Comparison of ENCODE assay signal across 2 cellular contexts in the genomic region with DNA sequence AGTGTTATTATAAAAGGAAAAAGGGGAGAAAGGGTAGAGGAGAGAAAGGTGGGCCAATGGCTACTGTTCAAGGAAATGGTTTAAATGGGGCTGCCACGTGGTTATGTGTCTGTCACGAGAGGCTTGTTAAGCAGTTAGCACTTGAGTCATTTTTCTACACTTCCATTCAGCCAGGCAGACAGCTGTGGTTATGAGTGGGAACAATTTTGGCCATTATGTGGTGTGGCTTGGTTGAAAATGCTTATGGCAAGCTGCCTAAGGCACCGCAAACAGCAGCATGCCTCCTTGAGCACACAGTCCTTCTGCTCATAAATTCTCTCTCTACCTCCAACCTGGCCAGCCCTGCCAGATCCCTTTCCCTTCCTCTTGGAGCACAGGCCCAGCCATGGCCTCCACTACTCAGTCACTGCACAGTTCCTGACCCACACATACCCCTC.
TF ChIP-seq lines count a peak whose summit lies in the region.

No MANE protein-coding gene starts in this region.

TF ChIP-seq in H1, 55 proteins besides CTCF, POLR2A, EP300 and RAD21 (continues in another document):
- TF ChIP-seq, protein P1, sequence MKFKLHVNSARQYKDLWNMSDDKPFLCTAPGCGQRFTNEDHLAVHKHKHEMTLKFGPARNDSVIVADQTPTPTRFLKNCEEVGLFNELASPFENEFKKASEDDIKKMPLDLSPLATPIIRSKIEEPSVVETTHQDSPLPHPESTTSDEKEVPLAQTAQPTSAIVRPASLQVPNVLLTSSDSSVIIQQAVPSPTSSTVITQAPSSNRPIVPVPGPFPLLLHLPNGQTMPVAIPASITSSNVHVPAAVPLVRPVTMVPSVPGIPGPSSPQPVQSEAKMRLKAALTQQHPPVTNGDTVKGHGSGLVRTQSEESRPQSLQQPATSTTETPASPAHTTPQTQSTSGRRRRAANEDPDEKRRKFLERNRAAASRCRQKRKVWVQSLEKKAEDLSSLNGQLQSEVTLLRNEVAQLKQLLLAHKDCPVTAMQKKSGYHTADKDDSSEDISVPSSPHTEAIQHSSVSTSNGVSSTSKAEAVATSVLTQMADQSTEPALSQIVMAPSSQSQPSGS (IDR thresholded peaks at IDR 0.05; ENCODE audit: low read length) = no peak
- TF ChIP-seq GTF2F1 (IDR thresholded peaks at IDR 0.05; ENCODE audit: borderline replicate concordance, low read depth, low read length) = no peak
- TF ChIP-seq EGR1 (IDR thresholded peaks at IDR 0.05; ENCODE audit: borderline replicate concordance, low read depth, low read length) = no peak
- TF ChIP-seq CHD1 (IDR thresholded peaks at IDR 0.05; ENCODE audit: low read depth, low read length) = no peak
- no peak for TF ChIP-seq BCL11A (IDR thresholded peaks at IDR 0.05; ENCODE audit: low read depth in 2 of 2, low read length in 2 of 2)
- TF ChIP-seq RBBP5 (IDR thresholded peaks at IDR 0.05; ENCODE audit: borderline replicate concordance, low read depth, low read length) = no peak
- TF ChIP-seq SP4 (IDR thresholded peaks at IDR 0.05; ENCODE audit: low read length) = no peak
- TF ChIP-seq TEAD4 (IDR thresholded peaks at IDR 0.05; ENCODE audit: low read depth, low read length) = no peak
- no peak for TF ChIP-seq SP1 (IDR thresholded peaks at IDR 0.05; ENCODE audit: low read depth, low read length)
- no peak for TF ChIP-seq JUND (IDR thresholded peaks at IDR 0.05; ENCODE audit: low read length)
- TF ChIP-seq CHD2 (IDR thresholded peaks at IDR 0.05; ENCODE audit: low read length) = no peak
- TF ChIP-seq, protein P2, sequence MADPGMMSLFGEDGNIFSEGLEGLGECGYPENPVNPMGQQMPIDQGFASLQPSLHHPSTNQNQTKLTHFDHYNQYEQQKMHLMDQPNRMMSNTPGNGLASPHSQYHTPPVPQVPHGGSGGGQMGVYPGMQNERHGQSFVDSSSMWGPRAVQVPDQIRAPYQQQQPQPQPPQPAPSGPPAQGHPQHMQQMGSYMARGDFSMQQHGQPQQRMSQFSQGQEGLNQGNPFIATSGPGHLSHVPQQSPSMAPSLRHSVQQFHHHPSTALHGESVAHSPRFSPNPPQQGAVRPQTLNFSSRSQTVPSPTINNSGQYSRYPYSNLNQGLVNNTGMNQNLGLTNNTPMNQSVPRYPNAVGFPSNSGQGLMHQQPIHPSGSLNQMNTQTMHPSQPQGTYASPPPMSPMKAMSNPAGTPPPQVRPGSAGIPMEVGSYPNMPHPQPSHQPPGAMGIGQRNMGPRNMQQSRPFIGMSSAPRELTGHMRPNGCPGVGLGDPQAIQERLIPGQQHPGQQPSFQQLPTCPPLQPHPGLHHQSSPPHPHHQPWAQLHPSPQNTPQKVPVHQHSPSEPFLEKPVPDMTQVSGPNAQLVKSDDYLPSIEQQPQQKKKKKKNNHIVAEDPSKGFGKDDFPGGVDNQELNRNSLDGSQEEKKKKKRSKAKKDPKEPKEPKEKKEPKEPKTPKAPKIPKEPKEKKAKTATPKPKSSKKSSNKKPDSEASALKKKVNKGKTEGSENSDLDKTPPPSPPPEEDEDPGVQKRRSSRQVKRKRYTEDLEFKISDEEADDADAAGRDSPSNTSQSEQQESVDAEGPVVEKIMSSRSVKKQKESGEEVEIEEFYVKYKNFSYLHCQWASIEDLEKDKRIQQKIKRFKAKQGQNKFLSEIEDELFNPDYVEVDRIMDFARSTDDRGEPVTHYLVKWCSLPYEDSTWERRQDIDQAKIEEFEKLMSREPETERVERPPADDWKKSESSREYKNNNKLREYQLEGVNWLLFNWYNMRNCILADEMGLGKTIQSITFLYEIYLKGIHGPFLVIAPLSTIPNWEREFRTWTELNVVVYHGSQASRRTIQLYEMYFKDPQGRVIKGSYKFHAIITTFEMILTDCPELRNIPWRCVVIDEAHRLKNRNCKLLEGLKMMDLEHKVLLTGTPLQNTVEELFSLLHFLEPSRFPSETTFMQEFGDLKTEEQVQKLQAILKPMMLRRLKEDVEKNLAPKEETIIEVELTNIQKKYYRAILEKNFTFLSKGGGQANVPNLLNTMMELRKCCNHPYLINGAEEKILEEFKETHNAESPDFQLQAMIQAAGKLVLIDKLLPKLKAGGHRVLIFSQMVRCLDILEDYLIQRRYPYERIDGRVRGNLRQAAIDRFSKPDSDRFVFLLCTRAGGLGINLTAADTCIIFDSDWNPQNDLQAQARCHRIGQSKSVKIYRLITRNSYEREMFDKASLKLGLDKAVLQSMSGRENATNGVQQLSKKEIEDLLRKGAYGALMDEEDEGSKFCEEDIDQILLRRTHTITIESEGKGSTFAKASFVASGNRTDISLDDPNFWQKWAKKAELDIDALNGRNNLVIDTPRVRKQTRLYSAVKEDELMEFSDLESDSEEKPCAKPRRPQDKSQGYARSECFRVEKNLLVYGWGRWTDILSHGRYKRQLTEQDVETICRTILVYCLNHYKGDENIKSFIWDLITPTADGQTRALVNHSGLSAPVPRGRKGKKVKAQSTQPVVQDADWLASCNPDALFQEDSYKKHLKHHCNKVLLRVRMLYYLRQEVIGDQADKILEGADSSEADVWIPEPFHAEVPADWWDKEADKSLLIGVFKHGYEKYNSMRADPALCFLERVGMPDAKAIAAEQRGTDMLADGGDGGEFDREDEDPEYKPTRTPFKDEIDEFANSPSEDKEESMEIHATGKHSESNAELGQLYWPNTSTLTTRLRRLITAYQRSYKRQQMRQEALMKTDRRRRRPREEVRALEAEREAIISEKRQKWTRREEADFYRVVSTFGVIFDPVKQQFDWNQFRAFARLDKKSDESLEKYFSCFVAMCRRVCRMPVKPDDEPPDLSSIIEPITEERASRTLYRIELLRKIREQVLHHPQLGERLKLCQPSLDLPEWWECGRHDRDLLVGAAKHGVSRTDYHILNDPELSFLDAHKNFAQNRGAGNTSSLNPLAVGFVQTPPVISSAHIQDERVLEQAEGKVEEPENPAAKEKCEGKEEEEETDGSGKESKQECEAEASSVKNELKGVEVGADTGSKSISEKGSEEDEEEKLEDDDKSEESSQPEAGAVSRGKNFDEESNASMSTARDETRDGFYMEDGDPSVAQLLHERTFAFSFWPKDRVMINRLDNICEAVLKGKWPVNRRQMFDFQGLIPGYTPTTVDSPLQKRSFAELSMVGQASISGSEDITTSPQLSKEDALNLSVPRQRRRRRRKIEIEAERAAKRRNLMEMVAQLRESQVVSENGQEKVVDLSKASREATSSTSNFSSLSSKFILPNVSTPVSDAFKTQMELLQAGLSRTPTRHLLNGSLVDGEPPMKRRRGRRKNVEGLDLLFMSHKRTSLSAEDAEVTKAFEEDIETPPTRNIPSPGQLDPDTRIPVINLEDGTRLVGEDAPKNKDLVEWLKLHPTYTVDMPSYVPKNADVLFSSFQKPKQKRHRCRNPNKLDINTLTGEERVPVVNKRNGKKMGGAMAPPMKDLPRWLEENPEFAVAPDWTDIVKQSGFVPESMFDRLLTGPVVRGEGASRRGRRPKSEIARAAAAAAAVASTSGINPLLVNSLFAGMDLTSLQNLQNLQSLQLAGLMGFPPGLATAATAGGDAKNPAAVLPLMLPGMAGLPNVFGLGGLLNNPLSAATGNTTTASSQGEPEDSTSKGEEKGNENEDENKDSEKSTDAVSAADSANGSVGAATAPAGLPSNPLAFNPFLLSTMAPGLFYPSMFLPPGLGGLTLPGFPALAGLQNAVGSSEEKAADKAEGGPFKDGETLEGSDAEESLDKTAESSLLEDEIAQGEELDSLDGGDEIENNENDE (IDR thresholded peaks at IDR 0.05; ENCODE audit: insufficient replicate concordance, low read length) = no peak
- TF ChIP-seq SIX5 (IDR thresholded peaks at IDR 0.05; ENCODE audit: low read depth, low read length) = no peak
- TF ChIP-seq CREB1 (IDR thresholded peaks at IDR 0.05) = no peak
- no peak for TF ChIP-seq TBP (IDR thresholded peaks at IDR 0.05; ENCODE audit: low read depth, low read length)
- TF ChIP-seq HDAC2 (IDR thresholded peaks at IDR 0.05; ENCODE audit: borderline replicate concordance in 1 of 2, low read depth in 2 of 2, low read length in 2 of 2) = no peak

TF ChIP-seq in WTC11, 78 proteins besides CTCF, POLR2A, EP300 and RAD21:
- TF ChIP-seq ZNF423 (CRISPR knock-in tag; IDR thresholded peaks at IDR 0.05) (no peak), ELF4 (CRISPR knock-in tag; IDR thresholded peaks at IDR 0.05; ENCODE audit: low read depth) (no peak), ZNF263 (CRISPR knock-in tag; IDR thresholded peaks at IDR 0.05; ENCODE audit: low read depth) (no peak), CREM (CRISPR knock-in tag; IDR thresholded peaks at IDR 0.05) (no peak), RELA (CRISPR knock-in tag; IDR thresholded peaks at IDR 0.05; ENCODE audit: borderline replicate concordance) (no peak), ESRRA (CRISPR knock-in tag; IDR thresholded peaks at IDR 0.05; ENCODE audit: borderline replicate concordance) (no peak), JUN (CRISPR knock-in tag; IDR thresholded peaks at IDR 0.05) (no peak), NFE2L1 (CRISPR knock-in tag; IDR thresholded peaks at IDR 0.05) (no peak), CBFB (CRISPR knock-in tag; IDR thresholded peaks at IDR 0.05; ENCODE audit: low read depth) (no peak), GTF2I (CRISPR knock-in tag; conservative IDR thresholded peaks at IDR 0.05) (no peak), ZNF396 (CRISPR knock-in tag; IDR thresholded peaks at IDR 0.05; ENCODE audit: borderline replicate concordance) (no peak)
- TF ChIP-seq, protein P3, sequence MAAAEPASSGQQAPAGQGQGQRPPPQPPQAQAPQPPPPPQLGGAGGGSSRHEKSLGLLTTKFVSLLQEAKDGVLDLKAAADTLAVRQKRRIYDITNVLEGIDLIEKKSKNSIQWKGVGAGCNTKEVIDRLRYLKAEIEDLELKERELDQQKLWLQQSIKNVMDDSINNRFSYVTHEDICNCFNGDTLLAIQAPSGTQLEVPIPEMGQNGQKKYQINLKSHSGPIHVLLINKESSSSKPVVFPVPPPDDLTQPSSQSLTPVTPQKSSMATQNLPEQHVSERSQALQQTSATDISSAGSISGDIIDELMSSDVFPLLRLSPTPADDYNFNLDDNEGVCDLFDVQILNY (CRISPR knock-in tag; IDR thresholded peaks at IDR 0.05) = no peak
- TF ChIP-seq, protein P4, sequence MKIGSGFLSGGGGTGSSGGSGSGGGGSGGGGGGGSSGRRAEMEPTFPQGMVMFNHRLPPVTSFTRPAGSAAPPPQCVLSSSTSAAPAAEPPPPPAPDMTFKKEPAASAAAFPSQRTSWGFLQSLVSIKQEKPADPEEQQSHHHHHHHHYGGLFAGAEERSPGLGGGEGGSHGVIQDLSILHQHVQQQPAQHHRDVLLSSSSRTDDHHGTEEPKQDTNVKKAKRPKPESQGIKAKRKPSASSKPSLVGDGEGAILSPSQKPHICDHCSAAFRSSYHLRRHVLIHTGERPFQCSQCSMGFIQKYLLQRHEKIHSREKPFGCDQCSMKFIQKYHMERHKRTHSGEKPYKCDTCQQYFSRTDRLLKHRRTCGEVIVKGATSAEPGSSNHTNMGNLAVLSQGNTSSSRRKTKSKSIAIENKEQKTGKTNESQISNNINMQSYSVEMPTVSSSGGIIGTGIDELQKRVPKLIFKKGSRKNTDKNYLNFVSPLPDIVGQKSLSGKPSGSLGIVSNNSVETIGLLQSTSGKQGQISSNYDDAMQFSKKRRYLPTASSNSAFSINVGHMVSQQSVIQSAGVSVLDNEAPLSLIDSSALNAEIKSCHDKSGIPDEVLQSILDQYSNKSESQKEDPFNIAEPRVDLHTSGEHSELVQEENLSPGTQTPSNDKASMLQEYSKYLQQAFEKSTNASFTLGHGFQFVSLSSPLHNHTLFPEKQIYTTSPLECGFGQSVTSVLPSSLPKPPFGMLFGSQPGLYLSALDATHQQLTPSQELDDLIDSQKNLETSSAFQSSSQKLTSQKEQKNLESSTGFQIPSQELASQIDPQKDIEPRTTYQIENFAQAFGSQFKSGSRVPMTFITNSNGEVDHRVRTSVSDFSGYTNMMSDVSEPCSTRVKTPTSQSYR (CRISPR knock-in tag; IDR thresholded peaks at IDR 0.05) = no peak
- TF ChIP-seq, protein P5, sequence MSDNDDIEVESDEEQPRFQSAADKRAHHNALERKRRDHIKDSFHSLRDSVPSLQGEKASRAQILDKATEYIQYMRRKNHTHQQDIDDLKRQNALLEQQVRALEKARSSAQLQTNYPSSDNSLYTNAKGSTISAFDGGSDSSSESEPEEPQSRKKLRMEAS (CRISPR knock-in tag; IDR thresholded peaks at IDR 0.05) = no peak
- TF ChIP-seq, protein P6, sequence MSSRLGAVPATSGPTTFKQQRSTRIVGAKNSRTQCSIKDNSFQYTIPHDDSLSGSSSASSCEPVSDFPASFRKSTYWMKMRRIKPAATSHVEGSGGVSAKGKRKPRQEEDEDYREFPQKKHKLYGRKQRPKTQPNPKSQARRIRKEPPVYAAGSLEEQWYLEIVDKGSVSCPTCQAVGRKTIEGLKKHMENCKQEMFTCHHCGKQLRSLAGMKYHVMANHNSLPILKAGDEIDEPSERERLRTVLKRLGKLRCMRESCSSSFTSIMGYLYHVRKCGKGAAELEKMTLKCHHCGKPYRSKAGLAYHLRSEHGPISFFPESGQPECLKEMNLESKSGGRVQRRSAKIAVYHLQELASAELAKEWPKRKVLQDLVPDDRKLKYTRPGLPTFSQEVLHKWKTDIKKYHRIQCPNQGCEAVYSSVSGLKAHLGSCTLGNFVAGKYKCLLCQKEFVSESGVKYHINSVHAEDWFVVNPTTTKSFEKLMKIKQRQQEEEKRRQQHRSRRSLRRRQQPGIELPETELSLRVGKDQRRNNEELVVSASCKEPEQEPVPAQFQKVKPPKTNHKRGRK (CRISPR knock-in tag; IDR thresholded peaks at IDR 0.05; ENCODE audit: borderline replicate concordance) = no peak
- TF ChIP-seq, protein P7, sequence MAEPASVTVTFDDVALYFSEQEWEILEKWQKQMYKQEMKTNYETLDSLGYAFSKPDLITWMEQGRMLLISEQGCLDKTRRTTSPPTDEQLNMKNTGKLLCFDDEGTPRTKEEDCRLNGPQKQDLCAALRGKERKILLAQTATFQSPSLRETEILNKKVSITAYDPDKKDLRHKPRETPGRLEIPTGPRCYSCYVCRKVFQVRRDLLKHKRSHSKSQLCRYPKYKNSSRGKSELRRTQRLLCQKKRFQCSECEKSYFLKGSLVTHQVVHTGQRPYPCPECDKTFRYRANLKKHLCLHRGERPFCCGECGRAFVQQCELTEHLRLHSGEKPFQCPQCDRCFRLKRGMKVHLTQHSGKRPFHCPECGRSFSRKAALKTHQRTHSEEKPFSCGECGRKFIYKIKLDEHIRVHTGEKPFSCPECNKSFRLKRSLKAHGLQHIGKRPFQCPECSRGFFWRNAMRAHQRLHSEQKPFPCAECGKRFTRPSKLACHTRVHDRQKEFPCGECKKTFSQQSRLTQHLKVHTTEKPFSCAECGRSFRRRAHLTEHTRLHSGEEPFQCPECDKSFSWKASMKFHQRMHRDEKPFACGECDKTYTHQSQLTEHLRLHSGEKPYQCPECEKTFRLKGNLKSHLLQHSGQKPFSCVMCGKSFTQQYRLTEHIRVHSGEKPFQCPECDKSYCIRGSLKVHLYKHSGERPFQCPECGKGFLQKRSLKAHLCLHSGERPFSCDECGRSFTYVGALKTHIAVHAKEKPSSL (CRISPR knock-in tag; conservative IDR thresholded peaks at IDR 0.05) = no peak
- TF ChIP-seq, protein P8, sequence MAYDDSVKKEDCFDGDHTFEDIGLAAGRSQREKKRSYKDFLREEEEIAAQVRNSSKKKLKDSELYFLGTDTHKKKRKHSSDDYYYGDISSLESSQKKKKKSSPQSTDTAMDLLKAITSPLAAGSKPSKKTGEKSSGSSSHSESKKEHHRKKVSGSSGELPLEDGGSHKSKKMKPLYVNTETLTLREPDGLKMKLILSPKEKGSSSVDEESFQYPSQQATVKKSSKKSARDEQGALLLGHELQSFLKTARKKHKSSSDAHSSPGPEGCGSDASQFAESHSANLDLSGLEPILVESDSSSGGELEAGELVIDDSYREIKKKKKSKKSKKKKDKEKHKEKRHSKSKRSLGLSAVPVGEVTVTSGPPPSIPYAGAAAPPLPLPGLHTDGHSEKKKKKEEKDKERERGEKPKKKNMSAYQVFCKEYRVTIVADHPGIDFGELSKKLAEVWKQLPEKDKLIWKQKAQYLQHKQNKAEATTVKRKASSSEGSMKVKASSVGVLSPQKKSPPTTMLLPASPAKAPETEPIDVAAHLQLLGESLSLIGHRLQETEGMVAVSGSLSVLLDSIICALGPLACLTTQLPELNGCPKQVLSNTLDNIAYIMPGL (CRISPR knock-in tag; IDR thresholded peaks at IDR 0.05) = no peak
